In genomic region chrX:30659421-30659820, GRCh38 we compare ENCODE assay signal across 9 cellular contexts. TPM values are rescaled to one million over a fixed set of nuclear protein-coding genes. Genes with fewer than 3 reads are reported as not detected.
DNase-seq lines count a peak whose midpoint lies in the region; ATAC-seq and TF ChIP-seq lines count a peak whose summit lies in the region.
"Had no signal": no experiment of that assay in that cellular context is flagged by ENCODE, and none has a peak within 500 bp of the region (broad histone marks: within the 10 kb centered on the region; RNA-seq: fewer than 3 reads in every experiment).

No MANE protein-coding gene starts in this region.

- peaks cover 17 to 54% (median 33%) of the 10 kb centered on the region in 4 donors for H3K4me1 Mint-ChIP-seq in CD4-positive, CD25-positive, alpha-beta regulatory T cell
- peaks cover 51% of the 10 kb centered on the region for H3K4me1 Mint-ChIP-seq in activated naive CD8-positive, alpha-beta T cell treated with anti-CD3 and anti-CD28 coated beads, Interleukin-2, amount 50 U/mL, for 24 hours

- intact Hi-C loops in right lobe of liver (cut with DNase I): no loop called here

- H3K9me3 ChIP-seq in CD4-positive, CD25-positive, alpha-beta regulatory T cell (ENCODE audit: control insufficient read depth in 2 of 2, low read length in 2 of 2): no peaks in the 10 kb centered on the region
- H3K9me3 ChIP-seq in right lobe of liver: no peaks in the 10 kb centered on the region

- H3K36me3 ChIP-seq in CD4-positive, CD25-positive, alpha-beta regulatory T cell (ENCODE audit: control insufficient read depth, insufficient read depth, low read length): no peaks in the 10 kb centered on the region
- no peaks in the 10 kb centered on the region for H3K36me3 ChIP-seq in right lobe of liver

- H3K4me3 Mint-ChIP-seq in CD4-positive, CD25-positive, alpha-beta regulatory T cell: peak overlapping the region in 3 of 4 donors; percentile 3 to 26 (median 10)
- no peak overlapping the region for H3K4me3 Mint-ChIP-seq in activated naive CD8-positive, alpha-beta T cell treated with anti-CD3 and anti-CD28 coated beads, Interleukin-2, amount 50 U/mL, for 24 hours

- peak overlapping the region; percentile 25 to 87 (median 86) for H3K27ac Mint-ChIP-seq in CD4-positive, CD25-positive, alpha-beta regulatory T cell
- H3K27ac Mint-ChIP-seq in activated naive CD8-positive, alpha-beta T cell treated with anti-CD3 and anti-CD28 coated beads, Interleukin-2, amount 50 U/mL, for 24 hours: peak overlapping the region; percentile 91

- peak in 2 of 3 donors; percentile 52 to 79 for DNase-seq in CD4-positive, CD25-positive, alpha-beta regulatory T cell
- DNase-seq in HS-5 (ENCODE audit: low read depth) (peak; percentile 67), right lobe of liver (no peak), NCI-H526 (lab: John Stamatoyannopoulos, UW) (no peak), NCI-H2107 treated with DMSO at 0.1 percent for 48 hours (lab: John Stamatoyannopoulos, UW; ENCODE audit: unreplicated experiment) (no peak), NCI-H82 treated with DMSO at 0.1 percent for 48 hours (lab: John Stamatoyannopoulos, UW; ENCODE audit: unreplicated experiment) (no peak), caudate nucleus (lab: John Stamatoyannopoulos, UW) (no peak)
- DNase-seq in activated naive CD8-positive, alpha-beta T cell treated with anti-CD3 and anti-CD28 coated beads, Interleukin-2, amount 50 U/mL, for 24 hours: no peak

- no peaks in the 10 kb centered on the region for H3K9me3 Mint-ChIP-seq in CD4-positive, CD25-positive, alpha-beta regulatory T cell
- H3K9me3 Mint-ChIP-seq in activated naive CD8-positive, alpha-beta T cell treated with anti-CD3 and anti-CD28 coated beads, Interleukin-2, amount 50 U/mL, for 24 hours: no peaks in the 10 kb centered on the region

- H3K4me3 ChIP-seq in CD4-positive, CD25-positive, alpha-beta regulatory T cell (ENCODE audit: low read depth, low read length): no peak overlapping the region
- H3K4me3 ChIP-seq in right lobe of liver: no peak overlapping the region
- H3K4me3 ChIP-seq: lung had no signal

- TF ChIP-seq POLR2A in right lobe of liver (IDR thresholded peaks at IDR 0.05): peak; percentile 13

- H3K27me3 Mint-ChIP-seq in CD4-positive, CD25-positive, alpha-beta regulatory T cell: no peaks in the 10 kb centered on the region
- H3K27me3 Mint-ChIP-seq in activated naive CD8-positive, alpha-beta T cell treated with anti-CD3 and anti-CD28 coated beads, Interleukin-2, amount 50 U/mL, for 24 hours: no peaks in the 10 kb centered on the region

- peak; percentile 89 to 91 for ATAC-seq in CD4-positive, CD25-positive, alpha-beta regulatory T cell (ENCODE audit: low read depth in 2 of 2)
- ATAC-seq in activated naive CD8-positive, alpha-beta T cell treated with anti-CD3 and anti-CD28 coated beads, Interleukin-2, amount 50 U/mL, for 24 hours: peak; percentile 91
- ATAC-seq in right lobe of liver: peak in 1 of 4 donors; percentile 44

- peaks cover 3% of the 10 kb centered on the region for H3K36me3 Mint-ChIP-seq in CD4-positive, CD25-positive, alpha-beta regulatory T cell
- H3K36me3 Mint-ChIP-seq in activated naive CD8-positive, alpha-beta T cell treated with anti-CD3 and anti-CD28 coated beads, Interleukin-2, amount 50 U/mL, for 24 hours (ENCODE audit: low read depth): peaks cover 26% of the 10 kb centered on the region

- peak overlapping the region; percentile 75 for H3K27ac ChIP-seq in CD4-positive, CD25-positive, alpha-beta regulatory T cell (ENCODE audit: insufficient read depth, low read length, poor library complexity, severe bottlenecking)
- H3K27ac ChIP-seq in right lobe of liver (no peak overlapping the region), caudate nucleus (ENCODE audit: low read depth, low read length) (no peak overlapping the region)

- peaks cover 20% of the 10 kb centered on the region for H3K4me1 ChIP-seq in CD4-positive, CD25-positive, alpha-beta regulatory T cell (ENCODE audit: control insufficient read depth, insufficient read depth, low read length, poor library complexity, severe bottlenecking)
- H3K4me1 ChIP-seq in right lobe of liver: no peaks in the 10 kb centered on the region

- WGBS in right lobe of liver (ENCODE audit: insufficient coverage, low coverage, low lambda C conversion rate, missing lambda C conversion rate): 61% methylated on average over 2 of the region's 2 CpGs

- TF ChIP-seq CTCF in right lobe of liver (IDR thresholded peaks at IDR 0.05): no peak

- H3K27me3 ChIP-seq in CD4-positive, CD25-positive, alpha-beta regulatory T cell (ENCODE audit: control insufficient read depth, insufficient read depth, low read length): no peaks in the 10 kb centered on the region
- H3K27me3 ChIP-seq in right lobe of liver: no peaks in the 10 kb centered on the region

RNA-seq across cellular contexts. Expression of gene GK, which starts 6.2 kb away (rescaled TPM):
- total RNA-seq in CD4-positive, CD25-positive, alpha-beta regulatory T cell: 15.3 TPM
- polyA plus RNA-seq in CD4-positive, CD25-positive, alpha-beta regulatory T cell: 10 to 100 TPM; 13.7 to 22.3 (median 19.8) TPM
- 100 to 1,000 TPM in 3 of 6 experiments, 10 to 100 TPM in 3; 23.6 to 121 (median 73.2) TPM for total RNA-seq in right lobe of liver

Comparison
In these comparisons a context has a peak if more than half of its experiments do, and no peak if none do; other contexts are left out.
1. DNase-seq: peak in CD4-positive, CD25-positive, alpha-beta regulatory T cell (2 of 3) and HS-5 (single experiment); none in activated naive CD8-positive, alpha-beta T cell treated with anti-CD3 and anti-CD28 coated beads, Interleukin-2, amount 50 U/mL, for 24 hours (single experiment), right lobe of liver (0 of 3), NCI-H526 (0 of 2), NCI-H2107 treated with DMSO at 0.1 percent for 48 hours (single experiment), NCI-H82 treated with DMSO at 0.1 percent for 48 hours (single experiment) and caudate nucleus (0 of 61).